Comparison of ENCODE assay signal across 8 cellular contexts in the genomic region with DNA sequence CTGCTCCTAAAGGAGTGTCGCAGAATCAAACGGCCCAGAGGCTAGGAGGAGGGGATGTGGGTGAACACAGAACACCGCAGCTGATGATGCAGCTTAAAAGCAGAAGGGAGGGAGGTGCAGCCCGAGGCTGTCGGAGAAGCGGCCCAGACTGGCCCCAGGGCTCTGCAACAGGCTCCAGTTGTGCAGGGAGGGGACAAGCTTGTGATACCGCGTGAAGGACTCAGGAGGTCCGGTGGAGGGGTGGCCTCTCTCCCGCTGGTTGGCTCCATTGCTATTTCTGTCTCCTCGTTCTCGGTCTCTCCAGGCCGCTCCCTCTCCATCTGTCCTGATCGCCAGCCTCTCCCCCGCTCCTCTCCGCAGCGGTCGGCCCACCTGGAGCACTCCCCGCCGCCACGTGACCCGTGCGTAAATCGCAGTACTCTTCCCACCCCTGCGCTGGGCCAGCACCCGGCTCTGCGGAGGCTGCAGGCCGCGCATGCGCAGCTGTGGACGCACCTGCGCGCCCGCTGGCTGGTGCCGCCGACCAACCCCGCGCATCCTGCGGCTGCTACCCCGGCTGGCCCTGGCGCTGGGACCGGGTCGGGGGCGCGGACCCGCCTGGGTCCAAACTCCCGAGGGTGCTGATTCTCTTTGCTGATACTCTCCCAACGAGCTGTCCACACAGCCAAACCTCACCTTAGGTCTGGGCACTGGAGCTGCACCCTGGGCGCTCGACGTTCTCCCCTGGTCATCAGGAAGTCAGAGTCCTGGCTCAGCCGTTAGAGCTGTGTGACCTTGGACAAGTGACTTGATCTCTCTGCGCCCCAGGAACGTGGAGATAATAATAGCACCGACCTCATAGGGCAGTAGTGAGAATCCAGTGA. TPM values are rescaled to one million over a fixed set of nuclear protein-coding genes. Genes with fewer than 3 reads are reported as not detected.
A peak's percentile ranks its signal among the peaks of the same experiment; 100 is the strongest.
DNase-seq lines count a peak whose midpoint lies in the region; ATAC-seq and TF ChIP-seq lines count a peak whose summit lies in the region.

No MANE protein-coding gene starts in this region.

- H3K4me1 Mint-ChIP-seq in activated T-helper 2 cell treated with anti-CD3 and anti-CD28 coated beads, Interferon-gamma antibody, Interleukin-2, Interleukin-4, amounts not matched to agents 10 μg/mL and 5 μg/mL and 100 μg/mL, durations not matched to agents 14 hours and 24 hours and 36 hours (ENCODE audit: low read depth) = peaks cover 20% of the 10 kb centered on the region
- peaks cover 33% of the 10 kb centered on the region for H3K4me1 Mint-ChIP-seq in nephron progenitor cell

- no peak overlapping the region for H3K27ac Mint-ChIP-seq in activated T-helper 2 cell treated with anti-CD3 and anti-CD28 coated beads, Interferon-gamma antibody, Interleukin-2, Interleukin-4, amounts not matched to agents 10 μg/mL and 5 μg/mL and 100 μg/mL, durations not matched to agents 14 hours and 24 hours and 36 hours
- no peak overlapping the region for H3K27ac Mint-ChIP-seq in nephron progenitor cell

- H3K9me3 Mint-ChIP-seq in activated T-helper 2 cell treated with anti-CD3 and anti-CD28 coated beads, Interferon-gamma antibody, Interleukin-2, Interleukin-4, amounts not matched to agents 10 μg/mL and 5 μg/mL and 100 μg/mL, durations not matched to agents 14 hours and 24 hours and 36 hours = no peaks in the 10 kb centered on the region
- H3K9me3 Mint-ChIP-seq in nephron progenitor cell = no peaks in the 10 kb centered on the region

- H3K4me3 Mint-ChIP-seq in activated T-helper 2 cell treated with anti-CD3 and anti-CD28 coated beads, Interferon-gamma antibody, Interleukin-2, Interleukin-4, amounts not matched to agents 10 μg/mL and 5 μg/mL and 100 μg/mL, durations not matched to agents 14 hours and 24 hours and 36 hours (ENCODE audit: low read depth) = peak overlapping the region; percentile 76
- peak overlapping the region; percentile 81 for H3K4me3 Mint-ChIP-seq in nephron progenitor cell

- no peak for TF ChIP-seq CTCF in fibroblast of the aortic adventitia (IDR thresholded peaks at IDR 0.05; ENCODE audit: insufficient read depth, low read length)
- no peak for TF ChIP-seq CTCF in nephron progenitor cell (IDR thresholded peaks at IDR 0.05)

- intact Hi-C loops in activated T-helper 2 cell treated with anti-CD3 and anti-CD28 coated beads, Interferon-gamma antibody, Interleukin-2, Interleukin-4, amounts not matched to agents 10 μg/mL and 5 μg/mL and 100 μg/mL, durations not matched to agents 14 hours and 24 hours and 36 hours (cut with micrococcal nuclease) = loop anchor here (1.0 kb wide), 1 partner anchor 39 kb away; a partner anchor contains a TSS

- no peaks in the 10 kb centered on the region for H3K36me3 Mint-ChIP-seq in activated T-helper 2 cell treated with anti-CD3 and anti-CD28 coated beads, Interferon-gamma antibody, Interleukin-2, Interleukin-4, amounts not matched to agents 10 μg/mL and 5 μg/mL and 100 μg/mL, durations not matched to agents 14 hours and 24 hours and 36 hours (ENCODE audit: low read depth)
- H3K36me3 Mint-ChIP-seq in nephron progenitor cell (ENCODE audit: low read depth) = no peaks in the 10 kb centered on the region

- H3K9me3 ChIP-seq in KOPT-K1 (ENCODE audit: insufficient read depth, low read length, poor library complexity, severe bottlenecking) = no peaks in the 10 kb centered on the region

- H3K27ac ChIP-seq in KOPT-K1 (ENCODE audit: low read depth, low read length, poor library complexity, severe bottlenecking) = peak overlapping the region; percentile 46

- ATAC-seq in stimulated activated naive CD8-positive, alpha-beta T cell treated with anti-CD3 and anti-CD28 coated beads, Interleukin-15, Interleukin-2, amounts not matched to agents 100 U/mL and 50 U/mL, for 24 hours = peak; percentile 76
- ATAC-seq in HG03139 (IDR thresholded peaks at IDR 0.05; ENCODE audit: unreplicated experiment) = no peak

- H3K36me3 ChIP-seq in KOPT-K1 (ENCODE audit: insufficient read depth, low read length) = no peaks in the 10 kb centered on the region

- peaks cover 22% of the 10 kb centered on the region for H3K27me3 Mint-ChIP-seq in activated T-helper 2 cell treated with anti-CD3 and anti-CD28 coated beads, Interferon-gamma antibody, Interleukin-2, Interleukin-4, amounts not matched to agents 10 μg/mL and 5 μg/mL and 100 μg/mL, durations not matched to agents 14 hours and 24 hours and 36 hours (ENCODE audit: low read depth)
- peaks cover 48% of the 10 kb centered on the region for H3K27me3 Mint-ChIP-seq in nephron progenitor cell (ENCODE audit: low read depth, poor library complexity)

- peak overlapping the region; percentile 20 for H3K4me3 ChIP-seq in fibroblast of the aortic adventitia (ENCODE audit: low read depth, low read length)

- peak; percentile 93 for DNase-seq in COR-L47 (lab: John Stamatoyannopoulos, UW)
- peak; percentile 90 for DNase-seq in RKO (ENCODE audit: low spot score)
- peak; percentile 73 for DNase-seq in activated T-helper 2 cell treated with anti-CD3 and anti-CD28 coated beads, Interferon-gamma antibody, Interleukin-2, Interleukin-4, amounts not matched to agents 10 μg/mL and 5 μg/mL and 100 μg/mL, durations not matched to agents 14 hours and 24 hours and 36 hours (ENCODE audit: low spot score)
- DNase-seq in fibroblast of the aortic adventitia (ENCODE audit: low read depth) = no peak
- peak; percentile 82 for DNase-seq in nephron progenitor cell
- peak; percentile 80 for DNase-seq in stimulated activated naive CD8-positive, alpha-beta T cell treated with anti-CD3 and anti-CD28 coated beads, Interleukin-15, Interleukin-2, amounts not matched to agents 100 U/mL and 50 U/mL, for 24 hours

RNA-seq across cellular contexts. Expression of a gene that starts 3.7 kb away (rescaled TPM):
- 44.5 and 48.9 TPM in 2 replicates for total RNA-seq in activated T-helper 2 cell treated with anti-CD3 and anti-CD28 coated beads, Interferon-gamma antibody, Interleukin-2, Interleukin-4, amounts not matched to agents 10 μg/mL and 5 μg/mL and 100 μg/mL, durations not matched to agents 14 hours and 24 hours and 36 hours
- 25.5 and 40.6 TPM in 2 replicates for total RNA-seq in fibroblast of the aortic adventitia (ENCODE audit: low replicate concordance)
